20 cellular contexts compared by ENCODE assay signal in the genomic region with DNA sequence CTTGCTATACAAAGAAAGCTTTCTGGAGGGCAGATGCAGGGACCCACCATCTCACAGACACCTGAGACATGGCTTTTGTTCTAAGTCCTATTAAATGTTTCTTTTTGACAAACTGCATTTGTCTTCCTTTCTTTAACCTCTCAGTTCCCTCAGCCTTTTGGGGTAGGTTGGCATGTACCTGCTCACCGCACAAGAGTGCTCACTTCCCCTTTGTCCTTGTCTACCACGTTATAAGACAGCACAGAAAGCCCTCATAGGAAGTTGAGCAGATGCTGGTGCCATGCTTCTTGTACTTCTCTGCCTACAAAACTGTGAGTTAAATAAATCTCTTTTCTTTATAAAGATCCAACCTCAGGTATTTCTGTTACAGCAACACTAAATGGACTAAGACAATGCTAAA. TPM values are rescaled to one million over a fixed set of nuclear protein-coding genes. Genes with fewer than 3 reads are reported as not detected.
"Had no signal": no experiment of that assay in that cellular context is flagged by ENCODE, and none has a peak within 500 bp of the region (broad histone marks: within the 10 kb centered on the region; RNA-seq: fewer than 3 reads in every experiment).

No MANE protein-coding gene starts in this region.

- DNase-seq: activated B cell treated with CpG ODN at 0.5 μM for 24 hours; activated CD4-positive, alpha-beta T cell treated with anti-CD3 and anti-CD28 coated beads, Interleukin-2, amount 10 ng/mL, durations not matched to agents 7 days and 5 days; activated CD8-positive, alpha-beta memory T cell treated with anti-CD3 and anti-CD28 coated beads for 24 hours; activated naive CD4-positive, alpha-beta T cell treated with anti-CD3 and anti-CD28 coated beads, Interleukin-2, amount 10 ng/mL, durations not matched to agents 7 days and 5 days; body of pancreas; dermis blood vessel endothelial cell; hippocampal formation; kidney glomerular epithelial cell; lower lobe of right lung; stimulated activated CD4-positive, alpha-beta T cell treated with anti-CD3 and anti-CD28 coated beads, Interleukin-12 subunit alpha, Interleukin-12 subunit beta, amount 100 ng/mL, for 4 hours; stimulated activated naive CD4-positive, alpha-beta T cell; upper lobe of left lung had no signal

- H3K9me3 Mint-ChIP-seq: activated CD4-positive, alpha-beta T cell treated with anti-CD3 and anti-CD28 coated beads, Interleukin-2, amount 10 ng/mL, durations not matched to agents 7 days and 5 days; activated naive CD4-positive, alpha-beta T cell treated with anti-CD3 and anti-CD28 coated beads, Interleukin-2, amount 10 ng/mL, durations not matched to agents 7 days and 5 days had no signal

- H3K27ac Mint-ChIP-seq: activated B cell treated with CpG ODN at 0.5 μM for 24 hours; activated CD4-positive, alpha-beta T cell treated with anti-CD3 and anti-CD28 coated beads, Interleukin-2, amount 10 ng/mL, durations not matched to agents 7 days and 5 days; activated naive CD4-positive, alpha-beta T cell treated with anti-CD3 and anti-CD28 coated beads, Interleukin-2, amount 10 ng/mL, durations not matched to agents 7 days and 5 days; activated T-helper 17 cell treated with anti-CD3 and anti-CD28 coated beads, Interleukin-2, amount 50 U/mL, for 72 hours; mesothelial cell of epicardium had no signal

- H3K36me3 Mint-ChIP-seq: activated naive CD4-positive, alpha-beta T cell treated with anti-CD3 and anti-CD28 coated beads, Interleukin-2, amount 10 ng/mL, durations not matched to agents 7 days and 5 days; mesothelial cell of epicardium had no signal

- ATAC-seq: activated T-helper 17 cell treated with anti-CD3 and anti-CD28 coated beads, Interleukin-2, amount 50 U/mL, for 72 hours; body of pancreas; lower lobe of right lung had no signal

- H3K4me3 ChIP-seq: body of pancreas, lower lobe of right lung, suprapubic skin, upper lobe of left lung had no signal

RNA-seq across cellular contexts. Expression of a gene that starts 31.9 kb away (rescaled TPM):
- total RNA-seq: activated B cell treated with CpG ODN at 0.5 μM for 24 hours; activated CD4-positive, alpha-beta T cell treated with anti-CD3 and anti-CD28 coated beads, Interleukin-2, amount 10 ng/mL, durations not matched to agents 7 days and 5 days; activated T-helper 17 cell treated with anti-CD3 and anti-CD28 coated beads, Interleukin-2, amount 50 U/mL, for 72 hours; body of pancreas; dermis blood vessel endothelial cell; glomerular endothelial cell; lower lobe of right lung; mesothelial cell of epicardium; myocyte; neural crest cell; osteocyte; pulmonary artery endothelial cell; suprapubic skin; upper lobe of left lung had no signal
